ENCODE assay signal across 9 cellular contexts in the genomic region with DNA sequence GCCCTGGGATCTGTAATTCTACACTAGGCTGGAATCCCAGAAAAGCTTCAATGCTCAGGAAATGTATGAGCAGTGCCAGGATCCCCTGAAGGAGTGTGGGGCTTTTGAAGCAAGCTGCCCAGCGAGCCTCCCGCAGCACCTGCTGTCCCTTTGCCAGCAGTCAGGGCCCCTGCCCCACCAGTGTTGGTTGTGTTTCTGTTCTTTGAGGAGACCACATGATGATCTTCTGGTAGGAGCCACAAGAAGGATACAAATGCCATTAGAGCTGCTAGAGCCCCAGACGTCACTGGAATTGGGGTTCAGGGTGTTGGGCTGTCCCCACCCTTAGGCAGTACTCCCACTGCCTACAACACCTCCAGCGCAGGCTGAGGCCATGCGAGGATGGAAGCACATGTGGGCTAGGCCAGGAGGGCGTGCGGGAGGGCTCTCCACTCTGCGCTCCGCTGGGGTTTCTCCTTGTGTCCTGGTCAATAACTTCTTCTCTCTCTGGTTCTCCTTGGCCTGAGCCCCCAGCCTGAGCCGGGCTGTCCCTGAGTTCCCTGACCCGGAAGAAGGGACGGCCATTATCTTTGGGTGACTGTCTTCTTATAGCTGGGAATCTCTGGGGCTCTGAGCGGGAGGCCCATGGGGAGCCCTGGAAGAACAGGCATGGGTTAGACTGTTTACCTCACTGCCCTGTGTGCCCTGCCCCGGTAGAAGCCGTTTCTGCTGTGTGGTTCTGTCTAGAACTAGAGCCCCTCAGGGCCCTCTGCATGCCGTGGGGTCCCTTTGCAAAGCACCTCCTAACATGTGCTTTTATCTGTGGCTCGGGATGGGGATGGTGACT.
DNase-seq lines count a peak whose midpoint lies in the region; ATAC-seq and TF ChIP-seq lines count a peak whose summit lies in the region.
"Had no signal": no experiment of that assay in that cellular context is flagged by ENCODE, and none has a peak within 500 bp of the region (broad histone marks: within the 10 kb centered on the region; RNA-seq: fewer than 3 reads in every experiment).

No MANE protein-coding gene starts in this region.

- intact Hi-C loops in dendritic cell treated with granulocyte-macrophage colony-stimulating factor and Interleukin-4, amounts not matched to agents 40 ng/mL and 50 ng/mL, for 4 days (cut with micrococcal nuclease): no loop called here

- peaks cover 100% of the 10 kb centered on the region in 10 experiments for H3K4me1 ChIP-seq in BLaER1 treated with 17β-estradiol and CSF1 and Interleukin-3, amounts not matched to agents 10 nM and 100 nM
- H3K4me1 ChIP-seq in NT2/D1 (ENCODE audit: insufficient read depth, insufficient read length): peaks cover 37% of the 10 kb centered on the region
- H3K4me1 ChIP-seq in neural progenitor cell: peaks cover 28% of the 10 kb centered on the region

- no peaks in the 10 kb centered on the region for H3F3A ChIP-seq in neural progenitor cell (ENCODE audit: low read depth)

- H3K27me3 Mint-ChIP-seq in dendritic cell treated with granulocyte-macrophage colony-stimulating factor and Interleukin-4, amounts not matched to agents 40 ng/mL and 50 ng/mL, for 4 days: no peaks in the 10 kb centered on the region
- peaks cover 5% of the 10 kb centered on the region for H3K27me3 Mint-ChIP-seq in neural progenitor cell (ENCODE audit: insufficient read depth, low read depth)

- H3K9me3 Mint-ChIP-seq in dendritic cell treated with granulocyte-macrophage colony-stimulating factor and Interleukin-4, amounts not matched to agents 40 ng/mL and 50 ng/mL, for 4 days: no peaks in the 10 kb centered on the region
- no peaks in the 10 kb centered on the region for H3K9me3 Mint-ChIP-seq in neural progenitor cell

- peak overlapping the region; percentile 93 for H3K27ac Mint-ChIP-seq in dendritic cell treated with granulocyte-macrophage colony-stimulating factor and Interleukin-4, amounts not matched to agents 40 ng/mL and 50 ng/mL, for 4 days
- no peak overlapping the region for H3K27ac Mint-ChIP-seq in neural progenitor cell

- H3K9ac ChIP-seq in BLaER1 treated with 17β-estradiol and CSF1 and Interleukin-3, amounts not matched to agents 10 nM and 100 nM: peak overlapping the region; percentile 63 to 99 (median 78)
- H3K9ac ChIP-seq in NT2/D1 (ENCODE audit: insufficient read length, low read depth): peak overlapping the region; percentile 29
- no peak overlapping the region for H3K9ac ChIP-seq in neural progenitor cell

- H3K36me3 ChIP-seq in BLaER1 treated with 17β-estradiol and CSF1 and Interleukin-3, amounts not matched to agents 10 nM and 100 nM: peaks cover 0 to 22% (median 15%) of the 10 kb centered on the region in 11 experiments; a peak in 14 of 22 replicates
- H3K36me3 ChIP-seq in NT2/D1 (ENCODE audit: insufficient read depth, insufficient read length, low read length) (peaks cover 3% of the 10 kb centered on the region), neural progenitor cell (no peaks in the 10 kb centered on the region)

- H3K27ac ChIP-seq in BLaER1 treated with 17β-estradiol and CSF1 and Interleukin-3, amounts not matched to agents 10 nM and 100 nM: peak overlapping the region; percentile 67 to 97 (median 87)
- no peak overlapping the region for H3K27ac ChIP-seq in neural progenitor cell

- DNase-seq in NT2/D1 (ENCODE audit: low read depth, low spot score): no peak
- DNase-seq in neural progenitor cell (ENCODE audit: low spot score): no peak
- no peak for DNase-seq in NCI-H82 treated with DMSO at 0.1 percent for 48 hours (lab: John Stamatoyannopoulos, UW; ENCODE audit: unreplicated experiment)
- DNase-seq in NCI-H128 (lab: John Stamatoyannopoulos, UW; ENCODE audit: unreplicated experiment): no peak
- DNase-seq: GOT3 had no signal

- peak overlapping the region; percentile 94 to 100 (median 98) for H3K4me2 ChIP-seq in BLaER1 treated with 17β-estradiol and CSF1 and Interleukin-3, amounts not matched to agents 10 nM and 100 nM
- H3K4me2 ChIP-seq in neural progenitor cell: no peak overlapping the region

- H4K20me1 ChIP-seq in BLaER1 treated with 17β-estradiol and CSF1 and Interleukin-3, amounts not matched to agents 10 nM and 100 nM: peaks cover 93 to 100% (median 100%) of the 10 kb centered on the region in 11 experiments
- H4K20me1 ChIP-seq in neural progenitor cell (ENCODE audit: low read depth): peaks cover 33% of the 10 kb centered on the region

- ATAC-seq in GM18873 (IDR thresholded peaks at IDR 0.05; ENCODE audit: low FRiP score, unreplicated experiment) (no peak), HG03025 (IDR thresholded peaks at IDR 0.05; ENCODE audit: low FRiP score, unreplicated experiment) (no peak)

- H2AFZ ChIP-seq in neural progenitor cell (replicated peaks): no peak overlapping the region

- peak overlapping the region; percentile 23 to 57 (median 46) for H3K4me3 ChIP-seq in BLaER1 treated with 17β-estradiol and CSF1 and Interleukin-3, amounts not matched to agents 10 nM and 100 nM
- H3K4me3 ChIP-seq in NT2/D1 (ENCODE audit: insufficient read length, low read depth): no peak overlapping the region
- H3K4me3 ChIP-seq in neural progenitor cell: no peak overlapping the region

- H3K9me3 ChIP-seq in BLaER1 treated with 17β-estradiol and CSF1 and Interleukin-3, amounts not matched to agents 10 nM and 100 nM (replicated peaks in 1 of 11): no peaks in the 10 kb centered on the region; a peak in 1 of 22 replicates
- H3K9me3 ChIP-seq in NT2/D1 (ENCODE audit: insufficient read depth, low read length): no peaks in the 10 kb centered on the region
- H3K9me3 ChIP-seq in neural progenitor cell (ENCODE audit: low read depth): no peaks in the 10 kb centered on the region

- H3K4me1 Mint-ChIP-seq in dendritic cell treated with granulocyte-macrophage colony-stimulating factor and Interleukin-4, amounts not matched to agents 40 ng/mL and 50 ng/mL, for 4 days (ENCODE audit: low read depth): peaks cover 100% of the 10 kb centered on the region
- H3K4me1 Mint-ChIP-seq in neural progenitor cell: peaks cover 75% of the 10 kb centered on the region

- peaks cover 92% of the 10 kb centered on the region for H3K36me3 Mint-ChIP-seq in dendritic cell treated with granulocyte-macrophage colony-stimulating factor and Interleukin-4, amounts not matched to agents 40 ng/mL and 50 ng/mL, for 4 days (ENCODE audit: low read depth)
- peaks cover 4% of the 10 kb centered on the region for H3K36me3 Mint-ChIP-seq in neural progenitor cell

- H3K79me2 ChIP-seq in neural progenitor cell (ENCODE audit: low read depth): no peaks in the 10 kb centered on the region

- TF ChIP-seq CTCF in neural progenitor cell (IDR thresholded peaks at IDR 0.05): no peak

- H3K27me3 ChIP-seq in BLaER1 treated with 17β-estradiol and CSF1 and Interleukin-3, amounts not matched to agents 10 nM and 100 nM: no peaks in the 10 kb centered on the region
- H3K27me3 ChIP-seq in NT2/D1 (ENCODE audit: insufficient read depth, insufficient read length) (no peaks in the 10 kb centered on the region), neural progenitor cell (no peaks in the 10 kb centered on the region)

- H3K4me3 Mint-ChIP-seq in dendritic cell treated with granulocyte-macrophage colony-stimulating factor and Interleukin-4, amounts not matched to agents 40 ng/mL and 50 ng/mL, for 4 days: peak overlapping the region; percentile 74
- peak overlapping the region; percentile 50 for H3K4me3 Mint-ChIP-seq in neural progenitor cell

Comparison
In these comparisons a context has a peak if more than half of its experiments do, and no peak if none do; other contexts are left out.
1. H3K4me3 ChIP-seq: peak in BLaER1 treated with 17β-estradiol and CSF1 and Interleukin-3, amounts not matched to agents 10 nM and 100 nM (10 of 10); none in NT2/D1 (single experiment) and neural progenitor cell (single experiment).